ENCODE assay signal across 8 cellular contexts in genomic region chr18:77068321-77068841, GRCh38.
A peak's percentile ranks its signal among the peaks of the same experiment; 100 is the strongest.
DNase-seq lines count a peak whose midpoint lies in the region; ATAC-seq and TF ChIP-seq lines count a peak whose summit lies in the region.

No MANE protein-coding gene starts in this region.

- POLR2A ChIA-PET in CD4-positive, alpha-beta T cell (lab: Charles Lee) = interaction anchor here (1.4 to 4.4 kb wide), 8 partner anchors 13 to 63 kb away, joined by 3 to 33 read pairs (median 8); partner anchors contain the start of gene MBP

- no peak for TF ChIP-seq CTCF in CD4-positive, alpha-beta T cell (IDR thresholded peaks at IDR 0.05)
- TF ChIP-seq CTCF in OCI-LY1 (IDR thresholded peaks at IDR 0.05; ENCODE audit: low read length) (no peak), mammary epithelial cell (conservative IDR thresholded peaks at IDR 0.05 in 1 of 2, IDR thresholded peaks at IDR 0.05 in 1 of 2; ENCODE audit: extremely low read depth in 1 of 2, insufficient read depth in 1 of 2, low read depth in 1 of 2, low read length in 2 of 2) (no peak)

- DNase-seq in CD4-positive, alpha-beta T cell = peak in 7 of 10 experiments; percentile 35 to 61 (median 43)
- DNase-seq in mammary epithelial cell (peak; percentile 65), anterior cingulate cortex (lab: John Stamatoyannopoulos, UW) (no peak)

- H2AFZ ChIP-seq in OCI-LY1 (ENCODE audit: low read length) = no peak overlapping the region
- H2AFZ ChIP-seq in mammary epithelial cell (ENCODE audit: low read depth, low read length) = no peak overlapping the region

- H3K4me3 ChIP-seq in OCI-LY1 (ENCODE audit: low read depth, low read length, poor library complexity, severe bottlenecking) (peak overlapping the region; percentile 26), mammary epithelial cell (replicated peaks in 1 of 3; ENCODE audit: insufficient read depth in 1 of 3, low read depth in 2 of 3, low read length in 3 of 3) (no peak overlapping the region), muscle layer of duodenum (ENCODE audit: low read depth in 1 of 2, low read length in 2 of 2) (no peak overlapping the region)

- H3K36me3 Mint-ChIP-seq in CD4-positive, alpha-beta T cell (ENCODE audit: low read depth) = peaks cover 85% of the 10 kb centered on the region

- no peaks in the 10 kb centered on the region for H3K27me3 ChIP-seq in CD4-positive, alpha-beta T cell (ENCODE audit: control insufficient read depth, insufficient read depth, low read length)
- no peaks in the 10 kb centered on the region for H3K27me3 ChIP-seq in OCI-LY1 (ENCODE audit: insufficient read depth, low read length)
- H3K27me3 ChIP-seq in mammary epithelial cell (ENCODE audit: insufficient read depth, low read length) = no peaks in the 10 kb centered on the region
- H3K27me3 ChIP-seq in muscle layer of duodenum (ENCODE audit: low read depth, low read length) = no peaks in the 10 kb centered on the region

- peak; percentile 67 for ATAC-seq in CD4-positive, alpha-beta T cell (ENCODE audit: poor library complexity)
- ATAC-seq in GM21528 (IDR thresholded peaks at IDR 0.05; ENCODE audit: low FRiP score, unreplicated experiment) = peak; percentile 35
- no peak for ATAC-seq in HG03442 (IDR thresholded peaks at IDR 0.05; ENCODE audit: unreplicated experiment)
- no peak for ATAC-seq in GM18870 (IDR thresholded peaks at IDR 0.05; ENCODE audit: unreplicated experiment)

- CTCF ChIA-PET in CD4-positive, alpha-beta T cell (lab: Charles Lee) = interaction anchor here (1.3 to 2.7 kb wide), 4 partner anchors 12 to 68 kb away, joined by 4 to 11 read pairs (median 6); no protein-coding TSS in a partner anchor
- CTCF ChIA-PET in mammary epithelial cell (lab: Charles Lee; ENCODE audit: low non-redundant PET) = no interaction called here

- H3F3A ChIP-seq in OCI-LY1 (ENCODE audit: insufficient read depth, low read length) = 0 out of 2 replicates have a peak, but pooled peaks cover 5% of the 10 kb centered on the region

- H3K4me1 ChIP-seq in OCI-LY1 (ENCODE audit: insufficient read depth, low read length, severe bottlenecking) = peaks cover 98% of the 10 kb centered on the region
- peaks cover 69% of the 10 kb centered on the region for H3K4me1 ChIP-seq in mammary epithelial cell (ENCODE audit: insufficient read depth, low read length)
- peaks cover 16 to 40% of the 10 kb centered on the region in 2 donors for H3K4me1 ChIP-seq in muscle layer of duodenum (ENCODE audit: control insufficient read depth in 1 of 2, insufficient read depth in 2 of 2, low read length in 2 of 2)

- no peaks in the 10 kb centered on the region for H3K27me3 Mint-ChIP-seq in CD4-positive, alpha-beta T cell

- H3K79me2 ChIP-seq in OCI-LY1 (ENCODE audit: insufficient read depth, low read length) (no peaks in the 10 kb centered on the region), mammary epithelial cell (ENCODE audit: insufficient read depth, low read length) (peaks cover 48% of the 10 kb centered on the region)

- dilution Hi-C loops in mammary epithelial cell (cut with HindIII; ENCODE audit: low sequenced_read_pairs) = loop anchor here (5.0 kb wide), 1 partner anchor 89 kb away; no protein-coding TSS in a partner anchor

- no peaks in the 10 kb centered on the region for H3K9me2 ChIP-seq in OCI-LY1 (ENCODE audit: low read depth, low read length)

- H4K20me1 ChIP-seq in OCI-LY1 (ENCODE audit: insufficient read depth, low read length) (no peaks in the 10 kb centered on the region), mammary epithelial cell (ENCODE audit: insufficient read depth, low read length) (no peaks in the 10 kb centered on the region)

- intact Hi-C loops in CD4-positive, alpha-beta T cell (cut with DNase I, micrococcal nuclease) = loop anchor here (1.0 to 5.0 kb wide), 4 partner anchors 14 to 64 kb away; partner anchors contain the start of gene MBP (in 1 of the 2)
- intact Hi-C loops in mammary epithelial cell (cut with micrococcal nuclease) = loop anchor here (10.0 kb wide), 1 partner anchor 194 kb away; no protein-coding TSS in a partner anchor

- H3K4me3 Mint-ChIP-seq in CD4-positive, alpha-beta T cell = peak overlapping the region; percentile 84

- H3K4me2 ChIP-seq in OCI-LY1 (ENCODE audit: low read length) (peak overlapping the region; percentile 58), mammary epithelial cell (ENCODE audit: insufficient read depth, low read depth, low read length) (no peak overlapping the region)

- H3K9me3 Mint-ChIP-seq in CD4-positive, alpha-beta T cell = no peaks in the 10 kb centered on the region

- H3K9ac ChIP-seq in OCI-LY1 (ENCODE audit: low read length) = peak overlapping the region; percentile 54
- no peak overlapping the region for H3K9ac ChIP-seq in mammary epithelial cell (ENCODE audit: insufficient read depth, low read length)

- H3K36me3 ChIP-seq in OCI-LY1 (ENCODE audit: insufficient read depth, low read length) (peaks cover 55% of the 10 kb centered on the region), mammary epithelial cell (ENCODE audit: insufficient read depth, low read length) (no peaks in the 10 kb centered on the region), muscle layer of duodenum (ENCODE audit: control insufficient read depth in 1 of 2, insufficient read depth in 2 of 2, low read length in 2 of 2) (peaks cover 0 to 4% of the 10 kb centered on the region in 2 donors)

- H3K27ac Mint-ChIP-seq in CD4-positive, alpha-beta T cell = peak overlapping the region; percentile 98

- peak overlapping the region; percentile 56 for H3K27ac ChIP-seq in CD4-positive, alpha-beta T cell (ENCODE audit: low read depth, low read length)
- H3K27ac ChIP-seq in OCI-LY1 (ENCODE audit: low read depth, low read length, poor library complexity, severe bottlenecking) = peak overlapping the region; percentile 99
- H3K27ac ChIP-seq in mammary epithelial cell (ENCODE audit: insufficient read depth, low read depth, low read length) = peak overlapping the region; percentile 81
- H3K27ac ChIP-seq in muscle layer of duodenum (ENCODE audit: low read length) = peak overlapping the region; percentile 59

- peaks cover 98% of the 10 kb centered on the region for H3K4me1 Mint-ChIP-seq in CD4-positive, alpha-beta T cell (ENCODE audit: low read depth)

- 83% methylated on average over 8 of the region's 8 CpGs for WGBS in mammary epithelial cell (ENCODE audit: low coverage, missing lambda C conversion rate)

- in situ Hi-C loops in mammary epithelial cell (cut with MboI; ENCODE audit: low sequenced_read_pairs in 2 of 2) = loop anchor here in 1 of 2 donors (10.0 kb wide), 1 partner anchor 56 kb away; no protein-coding TSS in a partner anchor

- no peaks in the 10 kb centered on the region for H3K9me3 ChIP-seq in CD4-positive, alpha-beta T cell (ENCODE audit: control insufficient read depth, low read length)
- H3K9me3 ChIP-seq in OCI-LY1 (ENCODE audit: low read length) = no peaks in the 10 kb centered on the region
- no peaks in the 10 kb centered on the region for H3K9me3 ChIP-seq in mammary epithelial cell (replicated peaks; ENCODE audit: insufficient read depth, low read length)
- H3K9me3 ChIP-seq in muscle layer of duodenum (ENCODE audit: control insufficient read depth in 1 of 2, low read length in 2 of 2) = no peaks in the 10 kb centered on the region

- no TSS peak for BruUV-seq in mammary epithelial cell (replicated peaks; lab: Mats Ljungman, UMichigan)

Comparison
In these comparisons a context has a peak if more than half of its experiments do, and no peak if none do; other contexts are left out.
1. ATAC-seq: peak in CD4-positive, alpha-beta T cell (single experiment) and GM21528 (single experiment); none in HG03442 (single experiment) and GM18870 (single experiment).
2. DNase-seq: peak in CD4-positive, alpha-beta T cell (7 of 10) and mammary epithelial cell (single experiment); none in anterior cingulate cortex (0 of 58).
3. Peak in every context shown above with its lines, with median percentiles within 50 percentile points of each other: H3K27ac ChIP-seq.